ENCODE assay signal across 26 cellular contexts in genomic region chr2:160194946-160195345, GRCh38. TPM values are rescaled to one million over a fixed set of nuclear protein-coding genes. Genes with fewer than 3 reads are reported as not detected.
DNase-seq lines count a peak whose midpoint lies in the region; ATAC-seq, FAIRE-seq and TF ChIP-seq lines count a peak whose summit lies in the region.
"Had no signal": no experiment of that assay in that cellular context is flagged by ENCODE, and none has a peak within 500 bp of the region (broad histone marks: within the 10 kb centered on the region; RNA-seq: fewer than 3 reads in every experiment).

No MANE protein-coding gene starts in this region.

- H4K20me1 ChIP-seq in keratinocyte (ENCODE audit: control insufficient read depth, extremely low read depth, insufficient read depth, low read length) = no peaks in the 10 kb centered on the region

- H3K4me3 Mint-ChIP-seq in activated T-helper 2 cell treated with anti-CD3 and anti-CD28 coated beads, Interferon-gamma antibody, Interleukin-2, Interleukin-4, amounts not matched to agents 10 μg/mL and 5 μg/mL and 100 μg/mL, durations not matched to agents 14 hours and 24 hours and 36 hours (ENCODE audit: low read depth) = no peak overlapping the region
- no peak overlapping the region for H3K4me3 Mint-ChIP-seq in CD8-positive, alpha-beta T cell
- H3K4me3 Mint-ChIP-seq: activated T-cell treated with anti-CD3 and anti-CD28 coated beads, Interleukin-2, amount 50 U/mL, for 24 hours; HFFc6; natural killer cell had no signal

- H3K27ac Mint-ChIP-seq in activated naive CD4-positive, alpha-beta T cell treated with anti-CD3 and anti-CD28 coated beads, Interleukin-2, amount 50 U/mL, for 72 hours = no peak overlapping the region
- no peak overlapping the region for H3K27ac Mint-ChIP-seq in activated T-helper 2 cell treated with anti-CD3 and anti-CD28 coated beads, Interferon-gamma antibody, Interleukin-2, Interleukin-4, amounts not matched to agents 10 μg/mL and 5 μg/mL and 100 μg/mL, durations not matched to agents 14 hours and 24 hours and 36 hours
- no peak overlapping the region for H3K27ac Mint-ChIP-seq in CD8-positive, alpha-beta T cell
- H3K27ac Mint-ChIP-seq: activated T-cell treated with anti-CD3 and anti-CD28 coated beads, Interleukin-2, amount 50 U/mL, for 24 hours; HFFc6; natural killer cell had no signal

- H3K79me2 ChIP-seq in keratinocyte (ENCODE audit: control insufficient read depth, insufficient read depth, low read length) = peaks cover 91% of the 10 kb centered on the region

- POLR2A ChIA-PET in CD8-positive, alpha-beta T cell (lab: Charles Lee) = no interaction called here

- H3K36me3 ChIP-seq in RWPE2 (ENCODE audit: low read depth) (peaks cover 80% of the 10 kb centered on the region), keratinocyte (ENCODE audit: control insufficient read depth in 2 of 2, extremely low read depth in 1 of 2, insufficient read depth in 2 of 2, low read length in 2 of 2) (peaks cover 8 to 36% of the 10 kb centered on the region in 2 experiments)
- no peaks in the 10 kb centered on the region for H3K36me3 ChIP-seq in CD8-positive, alpha-beta T cell (ENCODE audit: insufficient read depth, low read length)

- H3K9me3 Mint-ChIP-seq in activated naive CD4-positive, alpha-beta T cell treated with anti-CD3 and anti-CD28 coated beads, Interleukin-2, amount 50 U/mL, for 72 hours = no peaks in the 10 kb centered on the region
- no peaks in the 10 kb centered on the region for H3K9me3 Mint-ChIP-seq in activated T-helper 2 cell treated with anti-CD3 and anti-CD28 coated beads, Interferon-gamma antibody, Interleukin-2, Interleukin-4, amounts not matched to agents 10 μg/mL and 5 μg/mL and 100 μg/mL, durations not matched to agents 14 hours and 24 hours and 36 hours
- H3K9me3 Mint-ChIP-seq in CD8-positive, alpha-beta T cell = no peaks in the 10 kb centered on the region
- H3K9me3 Mint-ChIP-seq: activated T-cell treated with anti-CD3 and anti-CD28 coated beads, Interleukin-2, amount 50 U/mL, for 24 hours; HFFc6; natural killer cell had no signal

- peak overlapping the region; percentile 98 for H3K27ac ChIP-seq in RWPE2 (ENCODE audit: poor library complexity, severe bottlenecking)
- peak overlapping the region; percentile 56 for H3K27ac ChIP-seq in keratinocyte (ENCODE audit: control insufficient read depth, insufficient read depth, low read length)
- no peak overlapping the region for H3K27ac ChIP-seq in CD8-positive, alpha-beta T cell (ENCODE audit: low read depth, low read length)
- H3K27ac ChIP-seq: C4-2B, foreskin keratinocyte had no signal

- intact Hi-C loops in activated T-helper 2 cell treated with anti-CD3 and anti-CD28 coated beads, Interferon-gamma antibody, Interleukin-2, Interleukin-4, amounts not matched to agents 10 μg/mL and 5 μg/mL and 100 μg/mL, durations not matched to agents 14 hours and 24 hours and 36 hours (cut with micrococcal nuclease) = no loop called here
- intact Hi-C loops in CD8-positive, alpha-beta T cell (cut with DNase I, micrococcal nuclease) = no loop called here

- H3K4me2 ChIP-seq in keratinocyte (ENCODE audit: control insufficient read depth, extremely low read depth, insufficient read depth, low read depth, low read length) = peak overlapping the region; percentile 50

- FAIRE-seq in keratinocyte (lab: Jason Lieb, UNC) = peak; percentile 84
- FAIRE-seq: bronchial epithelial cell, endothelial cell of umbilical vein had no signal

- no peak for DNase-seq in activated naive CD4-positive, alpha-beta T cell treated with anti-CD3 and anti-CD28 coated beads, Interleukin-2, amount 50 U/mL, for 72 hours (ENCODE audit: low spot score in 2 of 2)
- no peak for DNase-seq in activated naive CD4-positive, alpha-beta T cell (lab: John Stamatoyannopoulos, UW)
- no peak for DNase-seq in RWPE2 (ENCODE audit: low spot score)
- no peak for DNase-seq in keratinocyte (ENCODE audit: low read depth, low spot score)
- no peak for DNase-seq in activated T-helper 2 cell treated with anti-CD3 and anti-CD28 coated beads, Interferon-gamma antibody, Interleukin-2, Interleukin-4, amounts not matched to agents 10 μg/mL and 5 μg/mL and 100 μg/mL, durations not matched to agents 14 hours and 24 hours and 36 hours (ENCODE audit: low spot score)
- no peak for DNase-seq in CD8-positive, alpha-beta T cell
- DNase-seq in RKO (ENCODE audit: low spot score) = no peak
- DNase-seq in cortex of kidney (lab: John Stamatoyannopoulos, UW) = no peak
- DNase-seq: ACHN; activated CD4-positive, alpha-beta T cell treated with anti-CD3 and anti-CD28 coated beads for 4 hours; activated T-cell treated with anti-CD3 and anti-CD28 coated beads, Interleukin-2, amount 50 U/mL, for 24 hours; KG1; kidney glomerular epithelial cell; natural killer cell; NCI-H1092 treated with DMSO at 0.1 percent for 48 hours; NCI-H2029 treated with DMSO at 0.1 percent for 48 hours; NCI-H446; stimulated activated CD4-positive, alpha-beta T cell treated with anti-CD3 and anti-CD28 coated beads, Interleukin-2, amount 100 ng/mL, for 48 hours had no signal

- no peak overlapping the region for H2AFZ ChIP-seq in keratinocyte (ENCODE audit: control insufficient read depth, low read length)

- H3K36me3 Mint-ChIP-seq in activated naive CD4-positive, alpha-beta T cell treated with anti-CD3 and anti-CD28 coated beads, Interleukin-2, amount 50 U/mL, for 72 hours = no peaks in the 10 kb centered on the region
- no peaks in the 10 kb centered on the region for H3K36me3 Mint-ChIP-seq in activated T-helper 2 cell treated with anti-CD3 and anti-CD28 coated beads, Interferon-gamma antibody, Interleukin-2, Interleukin-4, amounts not matched to agents 10 μg/mL and 5 μg/mL and 100 μg/mL, durations not matched to agents 14 hours and 24 hours and 36 hours (ENCODE audit: low read depth)
- no peaks in the 10 kb centered on the region for H3K36me3 Mint-ChIP-seq in CD8-positive, alpha-beta T cell
- H3K36me3 Mint-ChIP-seq: natural killer cell had no signal

- dilution Hi-C loops in keratinocyte (cut with MboI; ENCODE audit: extremely low pct_ligation_motif_present, low sequenced_read_pairs) = no loop called here

- no peaks in the 10 kb centered on the region for H3K9me3 ChIP-seq in RWPE2 (ENCODE audit: severe bottlenecking)
- H3K9me3 ChIP-seq in keratinocyte (ENCODE audit: control insufficient read depth, low read depth, low read length) = no peaks in the 10 kb centered on the region
- no peaks in the 10 kb centered on the region for H3K9me3 ChIP-seq in CD8-positive, alpha-beta T cell (ENCODE audit: low read length)

- no peak overlapping the region for H3K4me3 ChIP-seq in RWPE2 (ENCODE audit: severe bottlenecking)
- H3K4me3 ChIP-seq in keratinocyte (ENCODE audit: control insufficient read depth in 2 of 3, extremely low read depth in 1 of 3, insufficient read depth in 2 of 3, low read depth in 1 of 3, low read length in 3 of 3) = no peak overlapping the region
- H3K4me3 ChIP-seq in CD8-positive, alpha-beta T cell (ENCODE audit: low read depth, low read length) = no peak overlapping the region

- H3K27me3 ChIP-seq in RWPE2 (ENCODE audit: insufficient read depth, poor library complexity, severe bottlenecking) (no peaks in the 10 kb centered on the region), keratinocyte (ENCODE audit: control insufficient read depth, extremely low read depth, insufficient read depth, low read length) (no peaks in the 10 kb centered on the region)
- no peaks in the 10 kb centered on the region for H3K27me3 ChIP-seq in CD8-positive, alpha-beta T cell (ENCODE audit: insufficient read depth, low read length)
- H3K27me3 ChIP-seq: foreskin keratinocyte had no signal

- H3K9ac ChIP-seq in keratinocyte (ENCODE audit: control insufficient read depth, extremely low read depth, insufficient read depth, low read length) = peak overlapping the region; percentile 8

- H3K27me3 Mint-ChIP-seq in activated T-helper 2 cell treated with anti-CD3 and anti-CD28 coated beads, Interferon-gamma antibody, Interleukin-2, Interleukin-4, amounts not matched to agents 10 μg/mL and 5 μg/mL and 100 μg/mL, durations not matched to agents 14 hours and 24 hours and 36 hours (ENCODE audit: low read depth) = peaks cover 12% of the 10 kb centered on the region
- no peaks in the 10 kb centered on the region for H3K27me3 Mint-ChIP-seq in CD8-positive, alpha-beta T cell (ENCODE audit: low read depth)
- H3K27me3 Mint-ChIP-seq: activated T-cell treated with anti-CD3 and anti-CD28 coated beads, Interleukin-2, amount 50 U/mL, for 24 hours had no signal

- CTCF ChIA-PET in CD8-positive, alpha-beta T cell (lab: Charles Lee) = interaction anchor here (1.0 to 1.2 kb wide), 2 partner anchors 15 to 85 kb away, joined by 3 read pairs; no protein-coding TSS in a partner anchor

- ATAC-seq in activated naive CD4-positive, alpha-beta T cell treated with anti-CD3 and anti-CD28 coated beads, Interleukin-2, amount 50 U/mL, for 72 hours = peak; percentile 47 to 63
- no peak for ATAC-seq in RWPE2 (ENCODE audit: low read depth)
- no peak for ATAC-seq in CD8-positive, alpha-beta T cell
- ATAC-seq: Right ventricle myocardium inferior had no signal

- peaks cover 4% of the 10 kb centered on the region for H3K4me1 Mint-ChIP-seq in activated T-helper 2 cell treated with anti-CD3 and anti-CD28 coated beads, Interferon-gamma antibody, Interleukin-2, Interleukin-4, amounts not matched to agents 10 μg/mL and 5 μg/mL and 100 μg/mL, durations not matched to agents 14 hours and 24 hours and 36 hours (ENCODE audit: low read depth)
- peaks cover 4% of the 10 kb centered on the region for H3K4me1 Mint-ChIP-seq in CD8-positive, alpha-beta T cell (ENCODE audit: low read depth)

- H3K9me1 ChIP-seq in keratinocyte (ENCODE audit: control insufficient read depth, extremely low read depth, insufficient read depth, low read length) = no peaks in the 10 kb centered on the region

- no peak for TF ChIP-seq CTCF in RWPE2 (IDR thresholded peaks at IDR 0.05; ENCODE audit: poor library complexity, severe bottlenecking)
- TF ChIP-seq CTCF in keratinocyte (optimal IDR thresholded peaks at IDR 0.05 in 1 of 3, IDR thresholded peaks at IDR 0.05 in 1 of 3, conservative IDR thresholded peaks at IDR 0.05 in 1 of 3; ENCODE audit: extremely low read depth in 1 of 3, insufficient read depth in 2 of 3, low read length in 3 of 3) = no peak
- TF ChIP-seq CTCF in CD8-positive, alpha-beta T cell (IDR thresholded peaks at IDR 0.05) = no peak

- H3K4me1 ChIP-seq in RWPE2 (ENCODE audit: insufficient read depth, poor library complexity, severe bottlenecking) (peaks cover 63% of the 10 kb centered on the region), keratinocyte (ENCODE audit: control insufficient read depth, extremely low read depth, insufficient read depth, low read length) (peaks cover 45% of the 10 kb centered on the region)
- peaks cover 3% of the 10 kb centered on the region for H3K4me1 ChIP-seq in CD8-positive, alpha-beta T cell (ENCODE audit: insufficient read depth, low read length)

RNA-seq across cellular contexts. Expression of gene ITGB6, which starts 5.1 kb away (rescaled TPM):
- total RNA-seq in activated naive CD4-positive, alpha-beta T cell treated with anti-CD3 and anti-CD28 coated beads, Interleukin-2, amount 50 U/mL, for 72 hours = not detected
- 174 to 197 TPM (median 183 TPM) in 3 replicates for polyA plus RNA-seq in keratinocyte
- polyA plus RNA-seq in keratinocyte (2011; ENCODE audit: low read depth) = 7.3 TPM
- 39.0 and 68.3 TPM in 2 replicates for polyA plus RNA-seq in keratinocyte (2011; cell fraction: cytosol; rRNA removed)
- 324 and 400 TPM in 2 replicates for polyA plus RNA-seq in keratinocyte (2011; cell fraction: nucleus; rRNA removed)
- polyA plus RNA-seq in keratinocyte (2012; ENCODE audit: low replicate concordance) = 15.1 and 117 TPM in 2 replicates
- polyA minus RNA-seq in keratinocyte = 102 to 255 TPM (median 248 TPM) in 3 replicates
- polyA minus RNA-seq in keratinocyte (2011; cell fraction: cytosol; rRNA and poly(A)+ RNA removed) = 108 TPM
- 418 and 705 TPM in 2 replicates for polyA minus RNA-seq in keratinocyte (2011; cell fraction: nucleus; rRNA and poly(A)+ RNA removed)
- not detected in 2 replicates for total RNA-seq in activated T-helper 2 cell treated with anti-CD3 and anti-CD28 coated beads, Interferon-gamma antibody, Interleukin-2, Interleukin-4, amounts not matched to agents 10 μg/mL and 5 μg/mL and 100 μg/mL, durations not matched to agents 14 hours and 24 hours and 36 hours
- total RNA-seq in CD8-positive, alpha-beta T cell = not detected
- total RNA-seq: endothelial cell of umbilical vein, mesenteric fat pad, natural killer cell, posterior vena cava had no signal

Comparison
In these comparisons a context has a peak if more than half of its experiments do, and no peak if none do; other contexts are left out.
1. ATAC-seq: peak in activated naive CD4-positive, alpha-beta T cell treated with anti-CD3 and anti-CD28 coated beads, Interleukin-2, amount 50 U/mL, for 72 hours (2 of 2); none in RWPE2 (single experiment) and CD8-positive, alpha-beta T cell (single experiment).